Comparison of ENCODE assay signal across 26 cellular contexts in the genomic region with DNA sequence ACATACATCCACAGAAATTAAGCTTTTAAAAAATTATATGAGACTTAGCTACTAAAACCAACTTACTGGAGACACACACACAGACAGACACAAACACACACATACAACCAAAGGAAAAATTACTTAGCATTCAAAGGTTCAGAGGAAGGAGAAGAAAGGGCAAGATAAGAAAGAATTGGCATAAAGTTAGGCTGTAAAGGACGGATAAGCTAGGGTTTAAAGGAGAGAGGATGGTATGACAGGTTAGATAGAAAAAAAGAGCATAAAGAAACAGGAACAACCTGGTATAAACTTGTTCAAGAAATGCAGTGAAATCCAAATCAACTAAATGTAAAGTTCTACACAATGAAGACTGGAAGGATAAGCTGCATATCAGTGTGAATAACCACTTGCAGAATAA.
"Had no signal": no experiment of that assay in that cellular context is flagged by ENCODE, and none has a peak within 500 bp of the region (broad histone marks: within the 10 kb centered on the region; RNA-seq: fewer than 3 reads in every experiment).

No MANE protein-coding gene starts in this region.

- DNase-seq: activated B cell treated with CpG ODN at 0.5 μM for 24 hours; activated CD4-positive, alpha-beta memory T cell treated with anti-CD3 and anti-CD28 coated beads, Interleukin-2, amount 10 ng/mL, durations not matched to agents 7 days and 5 days; activated CD4-positive, alpha-beta T cell treated with anti-CD3 and anti-CD28 coated beads for 4 hours; activated CD4-positive, CD25-positive, alpha-beta regulatory T cell treated with anti-CD3 and anti-CD28 coated beads, Interleukin-2, amount 50 U/mL, for 72 hours; activated CD8-positive, alpha-beta memory T cell treated with anti-CD3 and anti-CD28 coated beads for 24 hours; activated CD8-positive, alpha-beta memory T cell treated with anti-CD3 and anti-CD28 coated beads, Interleukin-2, amount 10 ng/mL, durations not matched to agents 7 days and 5 days; activated CD8-positive, alpha-beta memory T cell treated with anti-CD3 and anti-CD28 coated beads, Interleukin-2, amount 50 U/mL, for 48 hours; activated effector memory CD4-positive, alpha-beta T cell treated with anti-CD3 and anti-CD28 coated beads, Interleukin-2, amount 50 U/mL, for 16 hours; activated naive CD4-positive, alpha-beta T cell; activated T-cell treated with anti-CD3 and anti-CD28 coated beads, Interleukin-2, amount 50 U/mL, for 48 hours; adrenal gland; body of pancreas; MM.1S; MV-4-11; NCI-H1092; NCI-H1436 treated with DMSO at 0.1 percent for 48 hours; NCI-H1694 treated with DMSO at 0.1 percent for 48 hours; NCI-H2029; NCI-H345; NCI-H524 treated with DMSO at 0.1 percent for 48 hours; PC-3; Right ventricle myocardium superior; T1000 had no signal

- H3K27ac ChIP-seq: adrenal gland, body of pancreas, breast epithelium, KMS-11, VCaP had no signal

- H3K4me3 ChIP-seq: adrenal gland, body of pancreas, breast epithelium had no signal

- H3K9me3 ChIP-seq: adrenal gland, body of pancreas, breast epithelium had no signal

- H3K27me3 ChIP-seq: adrenal gland, body of pancreas, breast epithelium had no signal

- H3K4me2 ChIP-seq: KMS-11 had no signal

- H3K36me3 ChIP-seq: adrenal gland, breast epithelium had no signal

- H3K4me1 ChIP-seq: body of pancreas, breast epithelium had no signal
